ENCODE assay signal across 8 cellular contexts in genomic region chr22:37485714-37486223, GRCh38. TPM values are rescaled to one million over a fixed set of nuclear protein-coding genes. Genes with fewer than 3 reads are reported as not detected.
A peak's percentile ranks its signal among the peaks of the same experiment; 100 is the strongest.
DNase-seq lines count a peak whose midpoint lies in the region; ATAC-seq and TF ChIP-seq lines count a peak whose summit lies in the region.

No MANE protein-coding gene starts in this region.

- H3K4me3 ChIP-seq in MM.1S (ENCODE audit: low read length) (peak overlapping the region; percentile 91), adrenal gland (peak overlapping the region in 2 of 4 donors; percentile 8 to 43), rectal smooth muscle tissue (ENCODE audit: low read length) (peak overlapping the region; percentile 60)

- WGBS in adrenal gland, 4 donors, result 50 to 57% (median 51%) methylated on average over 7 to 18 of the region's 18 CpGs

- H3K36me3 ChIP-seq in MM.1S (replicated peaks; ENCODE audit: insufficient read depth, low read length), result no peaks in the 10 kb centered on the region
- H3K36me3 ChIP-seq in adrenal gland (replicated peaks in 1 of 2), result no peaks in the 10 kb centered on the region
- no peaks in the 10 kb centered on the region for H3K36me3 ChIP-seq in rectal smooth muscle tissue (ENCODE audit: control insufficient read depth, insufficient read depth, low read length)

- H3K9ac ChIP-seq in MM.1S (ENCODE audit: low read length) (peak overlapping the region; percentile 89), rectal smooth muscle tissue (ENCODE audit: low read length) (peak overlapping the region; percentile 57)

- TF ChIP-seq CTCF in MM.1S (IDR thresholded peaks at IDR 0.05; ENCODE audit: low read length), result no peak
- TF ChIP-seq CTCF in adrenal gland (IDR thresholded peaks at IDR 0.05), result no peak

- no peak for TF ChIP-seq POLR2A in adrenal gland (IDR thresholded peaks at IDR 0.05)

- DNase-seq in MM.1S (peak; percentile 41), adrenal gland (peak in 1 of 7 donors; percentile 23), SKM-1 treated with dmso at 0.1 percent for 144 hours (lab: John Stamatoyannopoulos, UW; ENCODE audit: unreplicated experiment) (no peak), GOT3 (lab: John Stamatoyannopoulos, UW) (no peak), GF-D8 (lab: John Stamatoyannopoulos, UW) (no peak)

- H3K27me3 ChIP-seq in MM.1S (replicated peaks; ENCODE audit: insufficient read depth, low read length), result no peaks in the 10 kb centered on the region; the same call in 1 of the 2 replicates
- no peaks in the 10 kb centered on the region for H3K27me3 ChIP-seq in adrenal gland
- H3K27me3 ChIP-seq in rectal smooth muscle tissue (ENCODE audit: control insufficient read depth, insufficient read depth, low read length), result no peaks in the 10 kb centered on the region

- no peaks in the 10 kb centered on the region for H3K9me2 ChIP-seq in MM.1S (replicated peaks; ENCODE audit: insufficient read depth, low read length)

- H3K9me3 ChIP-seq in MM.1S (replicated peaks; ENCODE audit: insufficient read depth, low read length), result no peaks in the 10 kb centered on the region
- H3K9me3 ChIP-seq in adrenal gland (replicated peaks in 1 of 3), result no peaks in the 10 kb centered on the region

- ATAC-seq in GM19397 (IDR thresholded peaks at IDR 0.05; ENCODE audit: unreplicated experiment) (peak; percentile 11), HG03354 (IDR thresholded peaks at IDR 0.05; ENCODE audit: poor library complexity, severe bottlenecking, unreplicated experiment) (no peak)

- H2AFZ ChIP-seq in MM.1S (ENCODE audit: low read length), result no peak overlapping the region

- H4K20me1 ChIP-seq in MM.1S (ENCODE audit: insufficient read depth, low read length), result 0 out of 2 replicates have a peak, but pooled peaks cover 4% of the 10 kb centered on the region

- H3K4me1 ChIP-seq in MM.1S (ENCODE audit: low read length) (peaks cover 13% of the 10 kb centered on the region; the same call in 1 of the 2 replicates), adrenal gland (replicated peaks in 1 of 2) (peaks cover 8% of the 10 kb centered on the region in 2 donors), rectal smooth muscle tissue (ENCODE audit: control insufficient read depth, insufficient read depth, low read length) (no peaks in the 10 kb centered on the region)

- intact Hi-C loops in adrenal gland (cut with DNase I), result no loop called here

- H3K79me2 ChIP-seq in MM.1S (ENCODE audit: low read length), result peaks cover 54% of the 10 kb centered on the region

- H3K27ac ChIP-seq in MM.1S (ENCODE audit: low read length), result peak overlapping the region; percentile 75; the same call in 1 of the 2 replicates
- peak overlapping the region in 4 of 5 donors; percentile 51 to 88 (median 65) for H3K27ac ChIP-seq in adrenal gland
- H3K27ac ChIP-seq in rectal smooth muscle tissue (ENCODE audit: low read depth, low read length), result no peak overlapping the region

- H3F3A ChIP-seq in MM.1S (ENCODE audit: insufficient read depth, low read length), result no peaks in the 10 kb centered on the region; the same call in 1 of the 2 replicates

- peak overlapping the region; percentile 83 for H3K4me2 ChIP-seq in MM.1S (ENCODE audit: low read depth, low read length)

RNA-seq across cellular contexts. Expression of gene MFNG, which starts 0.4 kb away (rescaled TPM):
- total RNA-seq in adrenal gland, result 10 to 100 TPM; 16.2 to 27.6 (median 22.7) TPM
- 10 to 100 TPM in 1 of 3 donors, 1 to 10 TPM in 2; 4.3 to 11.5 (median 7.8) TPM for polyA plus RNA-seq in adrenal gland

RNA-seq across cellular contexts. Expression of gene CARD10, which starts 33.4 kb away (rescaled TPM):
- 10 to 100 TPM; 14.0 to 34.2 (median 20.9) TPM for total RNA-seq in adrenal gland
- 10 to 100 TPM in 2 of 3 donors, 1 to 10 TPM in 1; 4.7 to 24.4 (median 17.4) TPM for polyA plus RNA-seq in adrenal gland

RNA-seq across cellular contexts. Expression of gene ELFN2, which starts 58.5 kb away (rescaled TPM):
- total RNA-seq in adrenal gland, result 1 to 10 TPM in 1 of 8 donors, under 1 TPM in 5, not detected in 2; 0.04 to 2.3 (median 0.23) TPM
- 1 to 10 TPM in 1 of 3 donors, under 1 TPM in 2; 0.30 to 3.3 (median 0.77) TPM for polyA plus RNA-seq in adrenal gland
